7 cellular contexts compared by ENCODE assay signal in the genomic region with DNA sequence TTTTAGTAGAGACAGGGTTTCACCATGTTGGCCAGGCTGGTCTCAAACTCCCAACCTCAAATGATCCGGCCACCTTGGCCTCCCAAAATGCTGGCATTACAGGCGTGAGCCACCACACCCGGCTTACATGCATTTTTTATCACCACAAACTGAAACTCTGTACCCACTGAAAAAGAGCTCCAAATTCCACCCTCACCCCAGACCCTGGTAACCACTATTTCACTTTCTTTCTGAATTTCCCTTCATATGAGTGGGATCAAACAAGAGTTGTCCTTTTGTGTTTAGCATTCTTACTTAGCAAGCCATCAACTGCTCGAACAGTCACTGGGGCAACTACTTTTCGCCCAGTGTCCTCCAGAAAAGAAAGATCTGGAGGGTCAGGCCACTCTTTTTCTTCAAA. TPM values are rescaled to one million over a fixed set of nuclear protein-coding genes. Genes with fewer than 3 reads are reported as not detected.
A peak's percentile ranks its signal among the peaks of the same experiment; 100 is the strongest.
DNase-seq lines count a peak whose midpoint lies in the region; ATAC-seq, FAIRE-seq and TF ChIP-seq lines count a peak whose summit lies in the region.
"Not testable (repeated sequence)": the region's sequence is repeated elsewhere in the genome, so short reads cannot be mapped to it uniquely, and the experiment has no call there.

No MANE protein-coding gene starts in this region.

- H3K4me1 ChIP-seq in GM12878 (ENCODE audit: control insufficient read depth, insufficient read depth, low read length); mesenchymal stem cell (ENCODE audit: control insufficient read depth, insufficient read depth, low read depth, low read length): not testable (repeated sequence)

- ATAC-seq in CD4-positive, alpha-beta T cell (ENCODE audit: poor library complexity), result not testable (repeated sequence)
- ATAC-seq in GM12878, result peak; percentile 11
- peak; percentile 51 for ATAC-seq in stimulated activated effector memory CD8-positive, alpha-beta T cell treated with anti-CD3 and anti-CD28 coated beads, Interleukin-12 subunit alpha, Interleukin-12 subunit beta, amount 100 ng/mL, for 72 hours

- CTCF ChIA-PET in CD4-positive, alpha-beta T cell (lab: Charles Lee), result interaction anchor here (0.7 to 6.2 kb wide), 8 partner anchors 10 to 276 kb away, joined by 4 to 42 read pairs (median 6); no protein-coding TSS in a partner anchor
- CTCF ChIA-PET in GM12878 (lab: Yijun Ruan, JAX), result interaction anchor here (0.7 to 6.3 kb wide), 19 partner anchors 8 to 275 kb away, joined by 3 to 97 read pairs (median 4); no protein-coding TSS in a partner anchor

- not testable (repeated sequence) for H2BK15ac ChIP-seq in mesenchymal stem cell (ENCODE audit: low read depth, poor library complexity, severe bottlenecking)

- FAIRE-seq in GM12878 (lab: Jason Lieb, UNC), result not testable (repeated sequence)

- not testable (repeated sequence) for TF ChIP-seq RAD21 in GM12878 (IDR thresholded peaks at IDR 0.05; ENCODE audit: insufficient read depth, low read depth, low read length)

- not testable (repeated sequence) for H3K27ac ChIP-seq in CD4-positive, alpha-beta T cell (ENCODE audit: low read depth, low read length); GM12878 (ENCODE audit: control insufficient read depth, insufficient read depth); mesenchymal stem cell (ENCODE audit: low read length, poor library complexity, severe bottlenecking)

- H3K27ac Mint-ChIP-seq in CD4-positive, alpha-beta T cell, result peak overlapping the region; percentile 49
- peak overlapping the region; percentile 57 for H3K27ac Mint-ChIP-seq in activated T-cell treated with anti-CD3 and anti-CD28 coated beads, Interleukin-2, amount 50 U/mL, for 24 hours
- peak overlapping the region; percentile 62 for H3K27ac Mint-ChIP-seq in activated naive CD4-positive, alpha-beta T cell treated with anti-CD3 and anti-CD28 coated beads, Interleukin-2, amount 50 U/mL, for 24 hours
- H3K27ac Mint-ChIP-seq in stimulated activated effector memory CD8-positive, alpha-beta T cell treated with anti-CD3 and anti-CD28 coated beads, Interleukin-12 subunit alpha, Interleukin-12 subunit beta, amount 100 ng/mL, for 72 hours, result peak overlapping the region; percentile 20

- H3K9me3 Mint-ChIP-seq in CD4-positive, alpha-beta T cell; activated T-cell treated with anti-CD3 and anti-CD28 coated beads, Interleukin-2, amount 50 U/mL, for 24 hours; activated naive CD4-positive, alpha-beta T cell treated with anti-CD3 and anti-CD28 coated beads, Interleukin-2, amount 50 U/mL, for 24 hours; stimulated activated effector memory CD8-positive, alpha-beta T cell treated with anti-CD3 and anti-CD28 coated beads, Interleukin-12 subunit alpha, Interleukin-12 subunit beta, amount 100 ng/mL, for 72 hours: not testable (repeated sequence)

- H2AFZ ChIP-seq in GM12878 (ENCODE audit: control insufficient read depth, low read depth, low read length); mesenchymal stem cell (ENCODE audit: low read depth, low read length): not testable (repeated sequence)

- H2AK5ac ChIP-seq in mesenchymal stem cell (ENCODE audit: low read length, severe bottlenecking), result not testable (repeated sequence)

- not testable (repeated sequence) for H3K9me3 ChIP-seq in CD4-positive, alpha-beta T cell (ENCODE audit: control insufficient read depth, low read length); GM12878 (replicated peaks; ENCODE audit: control insufficient read depth, insufficient read depth, low read length); mesenchymal stem cell (ENCODE audit: control insufficient read depth, low read length)

- BruUV-seq in GM12878 (replicated peaks; lab: Mats Ljungman, UMichigan), result not testable (repeated sequence)

- H4K8ac ChIP-seq in mesenchymal stem cell (ENCODE audit: low read length), result not testable (repeated sequence)

- not testable (repeated sequence) for H3K4me2 ChIP-seq in GM12878 (ENCODE audit: control insufficient read depth, insufficient read depth); mesenchymal stem cell (ENCODE audit: low read length, poor library complexity, severe bottlenecking)

- not testable (repeated sequence) for H3K14ac ChIP-seq in mesenchymal stem cell (ENCODE audit: low read length in 2 of 2)

- RAD21 ChIA-PET in GM12878 (lab: Charles Lee; ENCODE audit: unreplicated experiment), result interaction anchor here (0.6 to 6.4 kb wide), 17 partner anchors 12 to 275 kb away, joined by 3 to 77 read pairs (median 4); no protein-coding TSS in a partner anchor

- not testable (repeated sequence) for H3K27me3 Mint-ChIP-seq in CD4-positive, alpha-beta T cell; activated T-cell treated with anti-CD3 and anti-CD28 coated beads, Interleukin-2, amount 50 U/mL, for 24 hours; activated naive CD4-positive, alpha-beta T cell treated with anti-CD3 and anti-CD28 coated beads, Interleukin-2, amount 50 U/mL, for 24 hours

- H3K9ac ChIP-seq in GM12878 (ENCODE audit: control insufficient read depth, insufficient read depth, low read length), result not testable (repeated sequence)
- peak overlapping the region; percentile 2 for H3K9ac ChIP-seq in mesenchymal stem cell (ENCODE audit: low read length)

- not testable (repeated sequence) for H3K18ac ChIP-seq in mesenchymal stem cell (ENCODE audit: low read depth in 1 of 2, low read length in 2 of 2)

- H3K4me3 ChIP-seq in GM12878; mesenchymal stem cell (ENCODE audit: insufficient read depth in 1 of 2, low read depth in 1 of 2, low read length in 2 of 2): not testable (repeated sequence)

- not testable (repeated sequence) for H2BK12ac ChIP-seq in mesenchymal stem cell (ENCODE audit: low read length in 2 of 2)

- in situ Hi-C loops in GM12878 (cut with MboI), result loop anchor here (5.0 kb wide), 2 partner anchors 173 to 273 kb away; no protein-coding TSS in a partner anchor

- H3K36me3 Mint-ChIP-seq in CD4-positive, alpha-beta T cell (ENCODE audit: low read depth), result peaks cover 66% of the 10 kb centered on the region
- peaks cover 79% of the 10 kb centered on the region for H3K36me3 Mint-ChIP-seq in activated T-cell treated with anti-CD3 and anti-CD28 coated beads, Interleukin-2, amount 50 U/mL, for 24 hours (ENCODE audit: low read depth)
- H3K36me3 Mint-ChIP-seq in activated naive CD4-positive, alpha-beta T cell treated with anti-CD3 and anti-CD28 coated beads, Interleukin-2, amount 50 U/mL, for 24 hours, result not testable (repeated sequence)
- peaks cover 80% of the 10 kb centered on the region for H3K36me3 Mint-ChIP-seq in stimulated activated effector memory CD8-positive, alpha-beta T cell treated with anti-CD3 and anti-CD28 coated beads, Interleukin-12 subunit alpha, Interleukin-12 subunit beta, amount 100 ng/mL, for 72 hours

- not testable (repeated sequence) for H2BK5ac ChIP-seq in mesenchymal stem cell (ENCODE audit: low read depth, low read length, poor library complexity, severe bottlenecking)

- not testable (repeated sequence) for TF ChIP-seq CTCF in CD4-positive, alpha-beta T cell (IDR thresholded peaks at IDR 0.05); GM12878 (IDR thresholded peaks at IDR 0.05 in 2 of 3, conservative IDR thresholded peaks at IDR 0.05 in 1 of 3; ENCODE audit: control insufficient read depth in 2 of 3, extremely low read depth in 1 of 3, insufficient read depth in 1 of 3, low read depth in 3 of 3, low read length in 3 of 3)

- H3K23ac ChIP-seq in mesenchymal stem cell (ENCODE audit: low read length in 2 of 2), result not testable (repeated sequence)

- WGBS in GM12878 (ENCODE audit: insufficient coverage, insufficient replicate concordance, low lambda C conversion rate, missing lambda C conversion rate), result 96% methylated on average over 5 of the region's 5 CpGs
- WGBS in mesenchymal stem cell, result 96% methylated on average over 5 of the region's 5 CpGs

- DNase-seq in CD4-positive, alpha-beta T cell; activated T-cell treated with anti-CD3 and anti-CD28 coated beads, Interleukin-2, amount 50 U/mL, for 24 hours; GM12878 (ENCODE audit: low read depth, low spot score); mesenchymal stem cell; stimulated activated effector memory CD8-positive, alpha-beta T cell treated with anti-CD3 and anti-CD28 coated beads, Interleukin-12 subunit alpha, Interleukin-12 subunit beta, amount 100 ng/mL, for 72 hours (ENCODE audit: low spot score in 2 of 2): not testable (repeated sequence)
- peak; percentile 37 for DNase-seq in activated CD4-positive, alpha-beta T cell treated with anti-CD3 and anti-CD28 coated beads for 48 hours

- not testable (repeated sequence) for H4K91ac ChIP-seq in mesenchymal stem cell (ENCODE audit: low read length)

- not testable (repeated sequence) for TF ChIP-seq POLR2A in GM12878 (IDR thresholded peaks at IDR 0.05; ENCODE audit: low read depth, low read length)

- not testable (repeated sequence) for H3K4me3 Mint-ChIP-seq in CD4-positive, alpha-beta T cell; activated T-cell treated with anti-CD3 and anti-CD28 coated beads, Interleukin-2, amount 50 U/mL, for 24 hours; activated naive CD4-positive, alpha-beta T cell treated with anti-CD3 and anti-CD28 coated beads, Interleukin-2, amount 50 U/mL, for 24 hours; stimulated activated effector memory CD8-positive, alpha-beta T cell treated with anti-CD3 and anti-CD28 coated beads, Interleukin-12 subunit alpha, Interleukin-12 subunit beta, amount 100 ng/mL, for 72 hours

- H3K79me1 ChIP-seq in mesenchymal stem cell (replicated peaks; ENCODE audit: low read length, poor library complexity, severe bottlenecking), result peaks cover 35% of the 10 kb centered on the region

- H4K20me1 ChIP-seq in GM12878 (ENCODE audit: control insufficient read depth, insufficient read depth), result not testable (repeated sequence)

- peaks cover 12% of the 10 kb centered on the region for H3K4me1 Mint-ChIP-seq in CD4-positive, alpha-beta T cell (ENCODE audit: low read depth)
- peaks cover 36% of the 10 kb centered on the region for H3K4me1 Mint-ChIP-seq in activated T-cell treated with anti-CD3 and anti-CD28 coated beads, Interleukin-2, amount 50 U/mL, for 24 hours (ENCODE audit: low read depth)
- peaks cover 25% of the 10 kb centered on the region for H3K4me1 Mint-ChIP-seq in activated naive CD4-positive, alpha-beta T cell treated with anti-CD3 and anti-CD28 coated beads, Interleukin-2, amount 50 U/mL, for 24 hours
- H3K4me1 Mint-ChIP-seq in stimulated activated effector memory CD8-positive, alpha-beta T cell treated with anti-CD3 and anti-CD28 coated beads, Interleukin-12 subunit alpha, Interleukin-12 subunit beta, amount 100 ng/mL, for 72 hours, result peaks cover 17% of the 10 kb centered on the region

- peaks cover 10 to 29% of the 10 kb centered on the region in 2 experiments for H3K36me3 ChIP-seq in GM12878 (ENCODE audit: control insufficient read depth in 2 of 2, insufficient read depth in 2 of 2, low read length in 1 of 2)
- H3K36me3 ChIP-seq in mesenchymal stem cell (ENCODE audit: control insufficient read depth in 1 of 2, insufficient read depth in 2 of 2, low read depth in 1 of 2, low read length in 2 of 2), result peaks cover 26 to 78% of the 10 kb centered on the region in 2 experiments

- SMC1A ChIA-PET in GM12878 (lab: Charles Lee; ENCODE audit: uncharacterized antibody, unreplicated experiment), result interaction anchor here (0.5 to 9.4 kb wide), 24 partner anchors 8 to 276 kb away, joined by 3 to 89 read pairs (median 4); a partner anchor contains a TSS

- POLR2A ChIA-PET in CD4-positive, alpha-beta T cell (lab: Charles Lee), result interaction anchor here (0.9 to 5.3 kb wide), 6 partner anchors 12 to 276 kb away, joined by 3 to 26 read pairs (median 7); a partner anchor contains a TSS
- POLR2A ChIA-PET in GM12878 (lab: Charles Lee), result interaction anchor here (0.6 to 4.1 kb wide), 4 partner anchors 30 to 269 kb away, joined by 3 to 17 read pairs (median 4); no protein-coding TSS in a partner anchor

- not testable (repeated sequence) for TF ChIP-seq EP300 in GM12878 (IDR thresholded peaks at IDR 0.05; ENCODE audit: borderline replicate concordance in 1 of 2, control insufficient read depth in 1 of 2, low read depth in 2 of 2, low read length in 2 of 2)

- not testable (repeated sequence) for H2BK120ac ChIP-seq in mesenchymal stem cell (ENCODE audit: low read depth, low read length)

- H3K4ac ChIP-seq in mesenchymal stem cell (ENCODE audit: low read depth in 1 of 2, low read length in 2 of 2), result not testable (repeated sequence)

- not testable (repeated sequence) for H3K27me3 ChIP-seq in CD4-positive, alpha-beta T cell (ENCODE audit: control insufficient read depth, insufficient read depth, low read length); GM12878 (replicated peaks in 1 of 2; ENCODE audit: control insufficient read depth in 2 of 2, insufficient read depth in 2 of 2, low read length in 1 of 2); mesenchymal stem cell (ENCODE audit: control insufficient read depth in 1 of 2, insufficient read depth in 1 of 2, low read length in 2 of 2)

- H3K79me2 ChIP-seq in GM12878 (ENCODE audit: control insufficient read depth, insufficient read depth, low read length), result peaks cover 15% of the 10 kb centered on the region

- intact Hi-C loops in CD4-positive, alpha-beta T cell (cut with DNase I, micrococcal nuclease), result loop anchor here in 1 of 2 experiments (1.0 to 5.0 kb wide), 3 partner anchors 188 to 274 kb away; no protein-coding TSS in a partner anchor
- intact Hi-C loops in GM12878 (cut with micrococcal nuclease; ENCODE audit: unreplicated experiment), result not testable (repeated sequence)

RNA-seq across cellular contexts. Expression of a gene that starts 30.8 kb away (rescaled TPM):
- 10 to 100 TPM; 40.9 to 43.0 TPM for total RNA-seq in CD4-positive, alpha-beta T cell
- 68.3 and 70.9 TPM in 2 replicates for total RNA-seq in GM12878 (2013; cell fraction: nucleolus; rRNA removed)
- total RNA-seq in GM12878 (2014; rRNA removed) (15.8 and 20.7 TPM in 2 replicates), GM12878 (2014; rRNA removed; fragmentation: Illumina TruSeq; extraction: Trizol) (14.0 and 14.8 TPM in 2 replicates), GM12878 (2021) (12.4 and 14.0 TPM in 2 replicates)
- polyA plus RNA-seq in GM12878 (2011; ENCODE audit: low read depth), result 9.1 TPM
- polyA plus RNA-seq in GM12878 (2011; rRNA removed) (14.8 and 16.6 TPM in 2 replicates), GM12878 (2014; fragmentation: Illumina TruSeq; extraction: Trizol) (12.7 and 15.7 TPM in 2 replicates), GM12878 (2014; fragmentation: Nextera tagmentation; extraction: Ambion mirVana) (1 to 10 TPM; 5.1 to 6.4 TPM), GM12878 (2014; rRNA removed) (10.8 and 13.4 TPM in 2 replicates), GM12878 (2016; fragmentation: Nextera tagmentation; extraction: Ambion mirVana) (10 to 100 TPM; 13.7 to 21.1 TPM)
- 11.3 and 12.5 TPM in 2 replicates for polyA plus RNA-seq in GM12878 (2011; cell fraction: cytosol; rRNA removed)
- polyA plus RNA-seq in GM12878 (2011; cell fraction: nucleus; rRNA removed), result 11.8 and 14.3 TPM in 2 replicates
- 11.7 and 12.2 TPM in 2 replicates for polyA plus RNA-seq in GM12878 (2012)
- 23.6 and 25.3 TPM in 2 replicates for polyA minus RNA-seq in GM12878 (2011; rRNA and poly(A)+ RNA removed)
- 12.0 and 12.3 TPM in 2 replicates for polyA minus RNA-seq in GM12878 (2011; cell fraction: cytosol; rRNA and poly(A)+ RNA removed)
- polyA minus RNA-seq in GM12878 (2011; cell fraction: nucleus; rRNA and poly(A)+ RNA removed), result 14.3 and 29.7 TPM in 2 replicates
- 12.5 TPM for polyA plus RNA-seq in mesenchymal stem cell (2013, experiment 1 of 2)
- 14.0 TPM for polyA plus RNA-seq in mesenchymal stem cell (2013, experiment 2 of 2)
